ENCODE assay signal across 19 cellular contexts in the genomic region with DNA sequence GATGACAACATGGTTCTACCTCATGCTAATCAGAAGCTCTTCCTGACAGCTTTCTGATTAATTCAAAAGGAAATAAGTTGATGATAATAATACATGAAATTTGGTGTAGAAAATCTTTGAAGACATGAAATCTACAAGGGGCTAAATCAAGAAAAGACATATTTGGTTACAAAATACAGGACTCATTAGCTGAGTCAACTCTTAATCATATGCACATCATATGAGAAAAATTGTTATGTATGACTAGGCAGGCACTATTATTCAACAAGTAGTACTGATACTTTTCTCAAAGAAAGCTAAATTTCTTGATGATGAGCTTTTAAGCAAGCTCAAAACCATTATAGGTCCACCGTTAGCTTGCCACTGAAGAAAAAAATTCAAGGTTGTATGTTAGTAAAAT. TPM values are rescaled to one million over a fixed set of nuclear protein-coding genes. Genes with fewer than 3 reads are reported as not detected.
DNase-seq lines count a peak whose midpoint lies in the region; ATAC-seq, FAIRE-seq and TF ChIP-seq lines count a peak whose summit lies in the region.
"Had no signal": no experiment of that assay in that cellular context is flagged by ENCODE, and none has a peak within 500 bp of the region (broad histone marks: within the 10 kb centered on the region; RNA-seq: fewer than 3 reads in every experiment).

No MANE protein-coding gene starts in this region.

- H3K4me1 ChIP-seq in mammary epithelial cell (ENCODE audit: insufficient read depth, low read length): no peaks in the 10 kb centered on the region
- no peaks in the 10 kb centered on the region for H3K4me1 ChIP-seq in breast epithelium
- peaks cover 5% of the 10 kb centered on the region for H3K4me1 ChIP-seq in foreskin keratinocyte

- intact Hi-C loops in mammary epithelial cell (cut with micrococcal nuclease) (no loop called here), breast epithelium (cut with DNase I; ENCODE audit: low total_unique reads) (no loop called here)

- CTCF ChIA-PET in mammary epithelial cell (lab: Charles Lee; ENCODE audit: low non-redundant PET): no interaction called here

- no peaks in the 10 kb centered on the region for H3K79me2 ChIP-seq in mammary epithelial cell (ENCODE audit: insufficient read depth, low read length)

- TF ChIP-seq POLR2A in breast epithelium (IDR thresholded peaks at IDR 0.05) (no peak), GM12891 (IDR thresholded peaks at IDR 0.05; ENCODE audit: low read depth, low read length) (no peak)

- no peak overlapping the region for H3K9ac ChIP-seq in mammary epithelial cell (ENCODE audit: insufficient read depth, low read length)

- ATAC-seq in foreskin keratinocyte: peak; percentile 86
- ATAC-seq: HCT116, Right ventricle myocardium inferior had no signal

- in situ Hi-C loops in mammary epithelial cell (cut with MboI; ENCODE audit: low sequenced_read_pairs in 2 of 2): no loop called here

- no peak overlapping the region for H2AFZ ChIP-seq in mammary epithelial cell (ENCODE audit: low read depth, low read length)

- H3K4me3 ChIP-seq in mammary epithelial cell (replicated peaks in 1 of 3; ENCODE audit: insufficient read depth in 1 of 3, low read depth in 2 of 3, low read length in 3 of 3) (no peak overlapping the region), breast epithelium (no peak overlapping the region), bronchial epithelial cell (ENCODE audit: low read depth, low read length) (no peak overlapping the region)

- DNase-seq in mammary epithelial cell (peak; percentile 8), breast epithelium (ENCODE audit: low spot score in 2 of 2) (no peak), bronchial epithelial cell (ENCODE audit: low read depth) (peak; percentile 92), foreskin keratinocyte (peak in 1 of 2 donors; percentile 37), GM19240 (ENCODE audit: insufficient read length, low spot score) (no peak), GM12891 (ENCODE audit: insufficient read length, low spot score) (no peak), inferior parietal cortex (ENCODE audit: extremely low spot score) (no peak), NCI-H2029 (lab: John Stamatoyannopoulos, UW) (no peak)
- DNase-seq: Calu3; CD4-positive, alpha-beta memory T cell; DMS53; KBM-7; NCI-H1436 treated with DMSO at 0.1 percent for 48 hours; NCI-H2081 treated with DMSO at 0.1 percent for 48 hours; NCI-H510A treated with DMSO at 0.1 percent for 48 hours had no signal

- H4K20me1 ChIP-seq in mammary epithelial cell (ENCODE audit: insufficient read depth, low read length): no peaks in the 10 kb centered on the region

- H3K27ac ChIP-seq in mammary epithelial cell (ENCODE audit: insufficient read depth, low read depth, low read length): no peak overlapping the region
- H3K27ac ChIP-seq in breast epithelium: no peak overlapping the region
- no peak overlapping the region for H3K27ac ChIP-seq in foreskin keratinocyte
- H3K27ac ChIP-seq: 22Rv1 had no signal

- BruUV-seq in mammary epithelial cell (replicated peaks; lab: Mats Ljungman, UMichigan): no TSS peak

- H3K36me3 ChIP-seq in mammary epithelial cell (ENCODE audit: insufficient read depth, low read length) (no peaks in the 10 kb centered on the region), breast epithelium (no peaks in the 10 kb centered on the region), bronchial epithelial cell (ENCODE audit: control insufficient read depth, insufficient read depth, low read length) (no peaks in the 10 kb centered on the region)

- no peak overlapping the region for H3K4me2 ChIP-seq in mammary epithelial cell (ENCODE audit: insufficient read depth, low read depth, low read length)

- dilution Hi-C loops in mammary epithelial cell (cut with HindIII; ENCODE audit: low sequenced_read_pairs): no loop called here

- no peak for TF ChIP-seq CTCF in mammary epithelial cell (conservative IDR thresholded peaks at IDR 0.05 in 1 of 2, IDR thresholded peaks at IDR 0.05 in 1 of 2; ENCODE audit: extremely low read depth in 1 of 2, insufficient read depth in 1 of 2, low read depth in 1 of 2, low read length in 2 of 2)
- TF ChIP-seq CTCF in breast epithelium (IDR thresholded peaks at IDR 0.05): no peak
- TF ChIP-seq CTCF in bronchial epithelial cell (IDR thresholded peaks at IDR 0.05; ENCODE audit: insufficient read depth, low read length, severe bottlenecking): no peak
- TF ChIP-seq CTCF in foreskin keratinocyte (conservative IDR thresholded peaks at IDR 0.05): no peak

- H3K9me3 ChIP-seq in mammary epithelial cell (replicated peaks; ENCODE audit: insufficient read depth, low read length) (no peaks in the 10 kb centered on the region), breast epithelium (no peaks in the 10 kb centered on the region)

- WGBS in mammary epithelial cell (ENCODE audit: low coverage, missing lambda C conversion rate): 75% methylated on average over 1 of the region's 1 CpG

- FAIRE-seq in bronchial epithelial cell (lab: Jason Lieb, UNC) (no peak), GM12891 (lab: Jason Lieb, UNC) (no peak)

- H3K27me3 ChIP-seq in mammary epithelial cell (ENCODE audit: insufficient read depth, low read length) (peaks cover 3% of the 10 kb centered on the region), breast epithelium (peaks cover 0 to 23% of the 10 kb centered on the region in 2 donors), bronchial epithelial cell (ENCODE audit: control insufficient read depth, insufficient read depth, low read length) (no peaks in the 10 kb centered on the region), foreskin keratinocyte (peaks cover 22% of the 10 kb centered on the region)

TF ChIP-seq in GM12891, 5 proteins besides CTCF, POLR2A, EP300 and RAD21:
- TF ChIP-seq SPI1 (IDR thresholded peaks at IDR 0.05; ENCODE audit: low read depth, low read length) (no peak), PAX5 (IDR thresholded peaks at IDR 0.05; ENCODE audit: insufficient read depth, low read length, severe bottlenecking) (no peak), POU2F2 (IDR thresholded peaks at IDR 0.05; ENCODE audit: low read depth, low read length) (no peak), TAF1 (IDR thresholded peaks at IDR 0.05; ENCODE audit: low read depth, low read length) (no peak), POLR2AphosphoS5 (IDR thresholded peaks at IDR 0.05; ENCODE audit: low read depth, low read length) (no peak)

RNA-seq across cellular contexts. Expression of a gene that starts 7.1 kb away (rescaled TPM):
- total RNA-seq in mammary epithelial cell (under 1 TPM in 1 of 2 donors, not detected in 1; under 0.01 TPM), breast epithelium (10 to 100 TPM; 10.2 to 52.0 (median 27.5) TPM), bronchial epithelial cell (0.79 and 2.4 TPM in 2 replicates), foreskin keratinocyte (0.03 and 0.04 TPM in 2 replicates)
- polyA plus RNA-seq in mammary epithelial cell (not detected), foreskin keratinocyte (not detected in 2 replicates)
- polyA minus RNA-seq in mammary epithelial cell: not detected
- 0.03 TPM for polyA plus RNA-seq in GM12891 (2012; ENCODE audit: low read depth, missing spikeins)
- total RNA-seq: Calu3; CD4-positive, alpha-beta memory T cell; G401 had no signal
- polyA plus RNA-seq: CD4-positive, alpha-beta memory T cell had no signal

Comparison
In these comparisons a context has a peak if more than half of its experiments do, and no peak if none do; other contexts are left out.
1. DNase-seq: peak in mammary epithelial cell (single experiment) and bronchial epithelial cell (single experiment); none in breast epithelium (0 of 2), GM19240 (single experiment), GM12891 (single experiment), inferior parietal cortex (single experiment) and NCI-H2029 (single experiment).